Comparison of ENCODE assay signal across 22 cellular contexts in genomic region chr3:32320080-32320479, GRCh38.
"Had no signal": no experiment of that assay in that cellular context is flagged by ENCODE, and none has a peak within 500 bp of the region (broad histone marks: within the 10 kb centered on the region; RNA-seq: fewer than 3 reads in every experiment).

No MANE protein-coding gene starts in this region.

- H3K4me1 Mint-ChIP-seq: stimulated activated memory B cell treated with anti-CD40 and anti-IgM and Interleukin-4, amounts not matched to agents 10 μg/mL and 1 μg/mL and 100 μg/mL, for 72 hours had no signal

- H3K36me3 Mint-ChIP-seq: stimulated activated memory B cell treated with anti-CD40 and anti-IgM and Interleukin-4, amounts not matched to agents 10 μg/mL and 1 μg/mL and 100 μg/mL, for 72 hours had no signal

- H3K4me3 ChIP-seq: esophagus squamous epithelium, gastroesophageal sphincter, left ventricle myocardium inferior, mucosa of descending colon, pancreas, psoas muscle, right lobe of liver, spleen, tibial nerve had no signal

- H3K4me3 Mint-ChIP-seq: neural crest cell; stimulated activated memory B cell treated with anti-CD40 and anti-IgM and Interleukin-4, amounts not matched to agents 10 μg/mL and 1 μg/mL and 100 μg/mL, for 72 hours; stimulated activated naive CD8-positive, alpha-beta T cell treated with anti-CD3 and anti-CD28 coated beads, Interleukin-15, Interleukin-2, amounts not matched to agents 100 ng/mL and 50 ng/mL, for 24 hours had no signal

- H3K27ac Mint-ChIP-seq: stimulated activated memory B cell treated with anti-CD40 and anti-IgM and Interleukin-4, amounts not matched to agents 10 μg/mL and 1 μg/mL and 100 μg/mL, for 72 hours; stimulated activated naive CD8-positive, alpha-beta T cell treated with anti-CD3 and anti-CD28 coated beads, Interleukin-15, Interleukin-2, amounts not matched to agents 100 ng/mL and 50 ng/mL, for 24 hours had no signal

- H3K9me3 Mint-ChIP-seq: naive thymus-derived CD8-positive, alpha-beta T cell; neural crest cell; stimulated activated memory B cell treated with anti-CD40 and anti-IgM and Interleukin-4, amounts not matched to agents 10 μg/mL and 1 μg/mL and 100 μg/mL, for 72 hours; stimulated activated naive CD8-positive, alpha-beta T cell treated with anti-CD3 and anti-CD28 coated beads, Interleukin-15, Interleukin-2, amounts not matched to agents 100 ng/mL and 50 ng/mL, for 24 hours had no signal

- H3K27ac ChIP-seq: esophagus squamous epithelium, gastroesophageal sphincter, psoas muscle, right lobe of liver, spleen, tibial nerve had no signal

- FAIRE-seq: keratinocyte, pancreas had no signal

- H3K4me1 ChIP-seq: esophagus squamous epithelium, psoas muscle had no signal

- H3K27me3 Mint-ChIP-seq: stimulated activated naive CD8-positive, alpha-beta T cell treated with anti-CD3 and anti-CD28 coated beads, Interleukin-15, Interleukin-2, amounts not matched to agents 100 ng/mL and 50 ng/mL, for 24 hours had no signal

- DNase-seq: effector memory CD4-positive, alpha-beta T cell; esophagus squamous epithelium; foreskin fibroblast; glutamatergic neuron; left ventricle myocardium inferior; mucosa of descending colon; naive thymus-derived CD8-positive, alpha-beta T cell; occipital lobe; pancreas; psoas muscle; retina; right lobe of liver; spleen; stimulated activated CD4-positive, alpha-beta T cell treated with anti-CD3 and anti-CD28 coated beads, Interleukin-15, amount 100 ng/mL, for 24 hours; stimulated activated CD4-positive, alpha-beta T cell treated with anti-CD3 and anti-CD28 coated beads, Interleukin-1b, Interleukin-23, amount 100 ng/mL, for 48 hours; stimulated activated CD4-positive, alpha-beta T cell treated with anti-CD3 and anti-CD28 coated beads, Interleukin-4, amount 100 ng/mL, for 24 hours had no signal

- H3K36me3 ChIP-seq: esophagus squamous epithelium, gastroesophageal sphincter, left ventricle myocardium inferior, pancreas, right lobe of liver, spleen, tibial nerve had no signal

- H3K27me3 ChIP-seq: esophagus squamous epithelium, gastroesophageal sphincter, pancreas, right lobe of liver, tibial nerve had no signal

- H3K9me3 ChIP-seq: esophagus squamous epithelium, gastroesophageal sphincter, left ventricle myocardium inferior, mucosa of descending colon, pancreas, psoas muscle, right lobe of liver, spleen, tibial nerve had no signal
